ENCODE assay signal across 1 cellular context in the genomic region with DNA sequence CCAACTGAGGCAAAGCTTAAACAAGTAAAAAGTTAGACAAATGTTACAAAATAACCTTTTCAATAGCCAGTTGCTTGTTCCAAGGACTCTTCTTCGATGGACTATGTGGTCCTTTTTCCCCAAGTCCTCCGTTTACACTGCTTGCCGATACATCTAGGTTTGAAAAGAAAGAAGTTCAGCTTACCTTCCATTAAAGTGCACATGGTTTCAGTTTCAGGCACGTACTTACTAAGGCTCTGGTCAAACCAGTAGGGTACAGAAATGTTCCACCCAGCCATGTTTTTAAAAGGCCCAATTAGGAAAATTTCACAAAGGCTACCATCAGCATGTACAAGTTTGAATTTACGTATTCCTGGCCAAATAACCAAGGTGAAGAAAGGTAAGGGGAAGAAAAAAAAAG.
TF ChIP-seq lines count a peak whose summit lies in the region.

No MANE protein-coding gene starts in this region.

TF ChIP-seq in HEK293, 187 proteins besides CTCF, POLR2A, EP300 and RAD21 (continued from another document):
- TF ChIP-seq ZNF2 (tag by site-specific recombination; IDR thresholded peaks at IDR 0.05): peak; percentile 68; the same call in 1 of the 2 replicates
- no peak for TF ChIP-seq ZNF138 (tag by site-specific recombination; IDR thresholded peaks at IDR 0.05; ENCODE audit: borderline replicate concordance)
- TF ChIP-seq PRDM1 (tag by site-specific recombination; IDR thresholded peaks at IDR 0.05): 0 out of 2 replicates have a peak, but pooled peaks have one; percentile 4
